Comparison of ENCODE assay signal across 10 cellular contexts in genomic region chr12:110733089-110733715, GRCh38. TPM values are rescaled to one million over a fixed set of nuclear protein-coding genes. Genes with fewer than 3 reads are reported as not detected.
DNase-seq lines count a peak whose midpoint lies in the region; ATAC-seq and TF ChIP-seq lines count a peak whose summit lies in the region.
"Had no signal": no experiment of that assay in that cellular context is flagged by ENCODE, and none has a peak within 500 bp of the region (broad histone marks: within the 10 kb centered on the region; RNA-seq: fewer than 3 reads in every experiment).

No MANE protein-coding gene starts in this region.

- peaks cover 100% of the 10 kb centered on the region for H3K79me2 ChIP-seq in SK-N-SH (ENCODE audit: insufficient read depth)

- H3K4me1 ChIP-seq in SK-N-SH (ENCODE audit: control insufficient read depth in 1 of 2, insufficient read depth in 2 of 2, low read depth in 1 of 2, low read length in 1 of 2) (peaks cover 7 to 26% of the 10 kb centered on the region in 2 experiments), skeletal muscle satellite cell (ENCODE audit: control insufficient read depth, insufficient read depth, low read length) (peaks cover 29% of the 10 kb centered on the region)

- no peaks in the 10 kb centered on the region for H3K9me2 ChIP-seq in SK-N-SH

- POLR2A ChIA-PET in activated CD8-positive, alpha-beta T cell treated with anti-CD3 and anti-CD28 coated beads for 36 hours (lab: Charles Lee): interaction anchor here (1.0 kb wide), 1 partner anchor 114 kb away, joined by 3 read pairs; no protein-coding TSS in a partner anchor
- POLR2A ChIA-PET in activated CD8-positive, alpha-beta T cell treated with anti-CD3 and anti-CD28 coated beads, Interleukin-2, amount 10 ng/mL, durations not matched to agents 7 days and 5 days (lab: Charles Lee): interaction anchor here (0.6 to 0.9 kb wide), 2 partner anchors 8 to 15 kb away, joined by 3 read pairs; no protein-coding TSS in a partner anchor
- POLR2A ChIA-PET in SK-N-SH (lab: Yijun Ruan, JAX): interaction anchor here (0.8 kb wide), 1 partner anchor 9 kb away, joined by 3 read pairs; no protein-coding TSS in a partner anchor

- peak overlapping the region; percentile 41 for H3K27ac Mint-ChIP-seq in activated CD8-positive, alpha-beta T cell treated with anti-CD3 and anti-CD28 coated beads for 36 hours
- H3K27ac Mint-ChIP-seq in activated CD8-positive, alpha-beta T cell treated with anti-CD3 and anti-CD28 coated beads, Interleukin-2, amount 10 ng/mL, durations not matched to agents 7 days and 5 days: no peak overlapping the region

- ATAC-seq in activated CD8-positive, alpha-beta T cell treated with anti-CD3 and anti-CD28 coated beads for 36 hours: no peak
- no peak for ATAC-seq in activated CD8-positive, alpha-beta T cell treated with anti-CD3 and anti-CD28 coated beads, Interleukin-2, amount 10 ng/mL, durations not matched to agents 7 days and 5 days
- no peak for ATAC-seq in HG03460 (IDR thresholded peaks at IDR 0.05; ENCODE audit: unreplicated experiment)
- no peak for ATAC-seq in GM19351 (IDR thresholded peaks at IDR 0.05; ENCODE audit: unreplicated experiment)
- ATAC-seq: upper lobe of right lung had no signal

- H3K36me3 ChIP-seq in SK-N-SH (replicated peaks in 1 of 2; ENCODE audit: control insufficient read depth in 1 of 2, insufficient read depth in 2 of 2, low read length in 1 of 2) (peaks cover 38 to 62% of the 10 kb centered on the region in 2 experiments), skeletal muscle satellite cell (ENCODE audit: insufficient read depth, low read length) (peaks cover 52% of the 10 kb centered on the region)

- peaks cover 70% of the 10 kb centered on the region for H3K4me1 Mint-ChIP-seq in activated CD8-positive, alpha-beta T cell treated with anti-CD3 and anti-CD28 coated beads for 36 hours (ENCODE audit: low read depth)
- H3K4me1 Mint-ChIP-seq in activated CD8-positive, alpha-beta T cell treated with anti-CD3 and anti-CD28 coated beads, Interleukin-2, amount 10 ng/mL, durations not matched to agents 7 days and 5 days (ENCODE audit: low read depth): peaks cover 63% of the 10 kb centered on the region

- no peak for TF ChIP-seq CTCF in activated CD8-positive, alpha-beta T cell treated with anti-CD3 and anti-CD28 coated beads for 36 hours (IDR thresholded peaks at IDR 0.05)
- TF ChIP-seq CTCF in SK-N-SH (IDR thresholded peaks at IDR 0.05): no peak
- no peak for TF ChIP-seq CTCF in foreskin fibroblast (IDR thresholded peaks at IDR 0.05; ENCODE audit: low read depth, low read length)

- H3K4me3 ChIP-seq in SK-N-SH (ENCODE audit: low read depth in 2 of 2, low read length in 1 of 2) (no peak overlapping the region), foreskin fibroblast (ENCODE audit: low read depth in 1 of 2, low read length in 2 of 2) (no peak overlapping the region), skeletal muscle satellite cell (ENCODE audit: low read length) (no peak overlapping the region)
- H3K4me3 ChIP-seq: upper lobe of right lung had no signal

- H3K27me3 ChIP-seq in SK-N-SH (ENCODE audit: insufficient read depth) (no peaks in the 10 kb centered on the region), skeletal muscle satellite cell (ENCODE audit: control insufficient read depth, insufficient read depth, low read length) (no peaks in the 10 kb centered on the region)
- H3K27me3 ChIP-seq: dorsolateral prefrontal cortex, upper lobe of right lung had no signal

- H2AFZ ChIP-seq in SK-N-SH (ENCODE audit: low read depth): no peak overlapping the region

- no peaks in the 10 kb centered on the region for H3K27me3 Mint-ChIP-seq in activated CD8-positive, alpha-beta T cell treated with anti-CD3 and anti-CD28 coated beads for 36 hours
- H3K27me3 Mint-ChIP-seq in activated CD8-positive, alpha-beta T cell treated with anti-CD3 and anti-CD28 coated beads, Interleukin-2, amount 10 ng/mL, durations not matched to agents 7 days and 5 days (ENCODE audit: low read depth): no peaks in the 10 kb centered on the region

- no peaks in the 10 kb centered on the region for H3F3A ChIP-seq in SK-N-SH (replicated peaks; ENCODE audit: insufficient read depth)

- peak overlapping the region; percentile 3 to 7; a peak in 1 of 4 replicates for H3K27ac ChIP-seq in SK-N-SH (ENCODE audit: low read depth in 2 of 2, low read length in 1 of 2)
- H3K27ac ChIP-seq: upper lobe of right lung had no signal

- intact Hi-C loops in activated CD8-positive, alpha-beta T cell treated with anti-CD3 and anti-CD28 coated beads for 36 hours (cut with micrococcal nuclease): no loop called here

- no peak for TF ChIP-seq EP300 in SK-N-SH (IDR thresholded peaks at IDR 0.05; ENCODE audit: borderline replicate concordance in 1 of 2, low read depth in 1 of 2, low read length in 1 of 2)

- TF ChIP-seq RAD21 in SK-N-SH (IDR thresholded peaks at IDR 0.05; ENCODE audit: low read length): no peak

- CTCF ChIA-PET in activated CD8-positive, alpha-beta T cell treated with anti-CD3 and anti-CD28 coated beads for 36 hours (lab: Charles Lee): interaction anchor here (1.2 kb wide), 1 partner anchor 94 kb away, joined by 4 read pairs; no protein-coding TSS in a partner anchor
- CTCF ChIA-PET in activated CD8-positive, alpha-beta T cell treated with anti-CD3 and anti-CD28 coated beads, Interleukin-2, amount 10 ng/mL, durations not matched to agents 7 days and 5 days (lab: Charles Lee): interaction anchor here (0.8 to 1.1 kb wide), 3 partner anchors 12 to 119 kb away, joined by 3 to 5 read pairs (median 3); partner anchors contain the start of gene TCTN1
- CTCF ChIA-PET in SK-N-SH (lab: Yijun Ruan, JAX): interaction anchor here (0.7 to 1.2 kb wide), 2 partner anchors 91 to 155 kb away, joined by 3 read pairs; no protein-coding TSS in a partner anchor

- H3K9me3 ChIP-seq in SK-N-SH (no peaks in the 10 kb centered on the region), skeletal muscle satellite cell (replicated peaks; ENCODE audit: low read length) (no peaks in the 10 kb centered on the region)
- H3K9me3 ChIP-seq: upper lobe of right lung had no signal

- H3K9ac ChIP-seq in SK-N-SH (no peak overlapping the region), skeletal muscle satellite cell (ENCODE audit: low read depth, low read length) (no peak overlapping the region)

- H3K36me3 Mint-ChIP-seq in activated CD8-positive, alpha-beta T cell treated with anti-CD3 and anti-CD28 coated beads for 36 hours (ENCODE audit: low read depth): peaks cover 76% of the 10 kb centered on the region
- peaks cover 62% of the 10 kb centered on the region for H3K36me3 Mint-ChIP-seq in activated CD8-positive, alpha-beta T cell treated with anti-CD3 and anti-CD28 coated beads, Interleukin-2, amount 10 ng/mL, durations not matched to agents 7 days and 5 days (ENCODE audit: low read depth)

- 63% methylated on average over 5 of the region's 5 CpGs for WGBS in SK-N-SH (ENCODE audit: low lambda C conversion rate)

- DNase-seq in activated CD8-positive, alpha-beta T cell treated with anti-CD3 and anti-CD28 coated beads for 36 hours: no peak
- no peak for DNase-seq in activated CD8-positive, alpha-beta T cell treated with anti-CD3 and anti-CD28 coated beads, Interleukin-2, amount 10 ng/mL, durations not matched to agents 7 days and 5 days
- no peak for DNase-seq in SK-N-SH
- DNase-seq in foreskin fibroblast: peak; percentile 55 to 80
- DNase-seq in retina: no peak
- DNase-seq: dorsolateral prefrontal cortex, upper lobe of right lung had no signal

- no peaks in the 10 kb centered on the region for H3K9me3 Mint-ChIP-seq in activated CD8-positive, alpha-beta T cell treated with anti-CD3 and anti-CD28 coated beads for 36 hours
- H3K9me3 Mint-ChIP-seq in activated CD8-positive, alpha-beta T cell treated with anti-CD3 and anti-CD28 coated beads, Interleukin-2, amount 10 ng/mL, durations not matched to agents 7 days and 5 days (ENCODE audit: insufficient read depth): no peaks in the 10 kb centered on the region

- peaks cover 83% of the 10 kb centered on the region for H4K20me1 ChIP-seq in SK-N-SH (ENCODE audit: insufficient read depth)

- 0 out of 2 replicates have a peak overlapping the region, but pooled peaks have one; percentile 1 for H3K4me2 ChIP-seq in SK-N-SH
- H3K4me2 ChIP-seq in skeletal muscle satellite cell (ENCODE audit: low read length): peak overlapping the region; percentile 34

- no peak overlapping the region for H3K4me3 Mint-ChIP-seq in activated CD8-positive, alpha-beta T cell treated with anti-CD3 and anti-CD28 coated beads for 36 hours
- no peak overlapping the region for H3K4me3 Mint-ChIP-seq in activated CD8-positive, alpha-beta T cell treated with anti-CD3 and anti-CD28 coated beads, Interleukin-2, amount 10 ng/mL, durations not matched to agents 7 days and 5 days

TF ChIP-seq in SK-N-SH, 30 proteins besides CTCF, POLR2A, EP300 and RAD21:
- TF ChIP-seq PBX3 (IDR thresholded peaks at IDR 0.05): 0 out of 2 replicates have a peak, but pooled peaks have one; percentile 22
- 0 out of 2 replicates have a peak, but pooled peaks have one; percentile 11 for TF ChIP-seq TCF12 (IDR thresholded peaks at IDR 0.05)
- TF ChIP-seq TAF1 (IDR thresholded peaks at IDR 0.05; ENCODE audit: borderline replicate concordance, low read depth, low read length): no peak

RNA-seq across cellular contexts. Expression of gene PPP1CC, which starts 9.5 kb away (rescaled TPM):
- total RNA-seq in activated CD8-positive, alpha-beta T cell treated with anti-CD3 and anti-CD28 coated beads for 36 hours: 100 to 1,000 TPM; 242 to 244 TPM
- 100 to 1,000 TPM; 162 to 179 TPM for total RNA-seq in activated CD8-positive, alpha-beta T cell treated with anti-CD3 and anti-CD28 coated beads, Interleukin-2, amount 10 ng/mL, durations not matched to agents 7 days and 5 days
- polyA plus RNA-seq in SK-N-SH (2012; rRNA removed): 62.0 and 74.3 TPM in 2 replicates
- 90.5 and 111 TPM in 2 replicates for polyA plus RNA-seq in SK-N-SH (2012; cell fraction: cytosol; rRNA removed)
- 34.3 and 68.3 TPM in 2 replicates for polyA plus RNA-seq in SK-N-SH (2012; cell fraction: nucleus; rRNA removed)
- 90.0 and 96.8 TPM in 2 replicates for total RNA-seq in skeletal muscle satellite cell (2012; rRNA removed)

RNA-seq across cellular contexts. Expression of gene HVCN1, which starts 44.3 kb away (rescaled TPM):
- total RNA-seq in activated CD8-positive, alpha-beta T cell treated with anti-CD3 and anti-CD28 coated beads for 36 hours: 10 to 100 TPM; 23.0 to 24.2 TPM
- total RNA-seq in activated CD8-positive, alpha-beta T cell treated with anti-CD3 and anti-CD28 coated beads, Interleukin-2, amount 10 ng/mL, durations not matched to agents 7 days and 5 days: 10 to 100 TPM; 28.6 to 30.8 TPM
- 0.03 TPM in 2 replicates for polyA plus RNA-seq in SK-N-SH (2012; rRNA removed)
- 0.03 and 0.10 TPM in 2 replicates for polyA plus RNA-seq in SK-N-SH (2012; cell fraction: cytosol; rRNA removed)
- polyA plus RNA-seq in SK-N-SH (2012; cell fraction: nucleus; rRNA removed): 0.09 TPM in 1 of 2 replicates, not detected in the other
- 0.51 and 1.1 TPM in 2 replicates for total RNA-seq in skeletal muscle satellite cell (2012; rRNA removed)

Comparison
In these comparisons a context has a peak if more than half of its experiments do, and no peak if none do; other contexts are left out.
1. DNase-seq: peak in foreskin fibroblast (2 of 2); none in activated CD8-positive, alpha-beta T cell treated with anti-CD3 and anti-CD28 coated beads for 36 hours (single experiment), activated CD8-positive, alpha-beta T cell treated with anti-CD3 and anti-CD28 coated beads, Interleukin-2, amount 10 ng/mL, durations not matched to agents 7 days and 5 days (single experiment), SK-N-SH (single experiment) and retina (single experiment).